In the genomic region with DNA sequence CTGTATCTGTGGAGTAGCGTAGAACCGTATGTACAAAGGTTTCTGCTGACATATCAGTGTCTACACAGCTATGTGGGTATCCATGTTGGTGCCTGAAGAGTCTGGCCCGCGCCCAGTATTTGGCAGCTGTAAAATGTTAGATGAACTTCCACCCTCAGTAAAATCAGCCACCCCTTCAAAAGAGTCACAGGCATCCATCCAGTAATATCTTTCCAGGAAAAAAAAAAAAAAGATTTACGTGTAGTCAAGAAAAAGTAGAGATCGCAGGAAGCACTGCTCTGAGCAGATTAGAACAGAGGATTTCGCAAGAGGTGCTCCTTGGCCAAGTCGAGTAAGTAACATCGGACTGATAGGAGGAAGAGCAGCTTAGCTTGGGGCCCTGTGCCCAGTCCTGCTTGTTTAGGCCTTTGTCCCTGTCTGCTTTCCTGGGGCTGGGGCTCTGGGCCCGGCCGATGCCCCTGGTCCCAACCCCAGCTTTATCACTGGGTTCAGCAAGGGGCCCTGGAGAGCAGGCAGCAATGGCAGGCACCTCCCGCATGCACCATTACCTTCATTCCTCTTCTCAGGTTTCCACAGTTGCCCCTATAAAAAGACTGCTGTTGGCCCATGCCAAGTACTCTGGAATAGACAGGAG, we compare ENCODE assay signal across 13 cellular contexts. TPM values are rescaled to one million over a fixed set of nuclear protein-coding genes. Genes with fewer than 3 reads are reported as not detected.
A peak's percentile ranks its signal among the peaks of the same experiment; 100 is the strongest.
DNase-seq lines count a peak whose midpoint lies in the region; ATAC-seq, FAIRE-seq and TF ChIP-seq lines count a peak whose summit lies in the region.
"Had no signal": no experiment of that assay in that cellular context is flagged by ENCODE, and none has a peak within 500 bp of the region (broad histone marks: within the 10 kb centered on the region; RNA-seq: fewer than 3 reads in every experiment).

No MANE protein-coding gene starts in this region.

- dilution Hi-C loops in endothelial cell of umbilical vein (cut with MboI; ENCODE audit: extremely low pct_ligation_motif_present, low sequenced_read_pairs): no loop called here

- H3K4me2 ChIP-seq in endothelial cell of umbilical vein (ENCODE audit: insufficient read depth, low read length): no peak overlapping the region

- no peak for TF ChIP-seq POLR2A in endothelial cell of umbilical vein (IDR thresholded peaks at IDR 0.05; ENCODE audit: low read depth, low read length)

- POLR2A ChIA-PET in endothelial cell of umbilical vein (lab: Charles Lee): interaction anchor here (0.7 kb wide), 1 partner anchor 69 kb away, joined by 6 read pairs; no protein-coding TSS in a partner anchor
- POLR2A ChIA-PET in activated CD4-positive, alpha-beta T cell treated with anti-CD3 and anti-CD28 coated beads, Interleukin-2, amount 10 ng/mL, durations not matched to agents 7 days and 5 days (lab: Charles Lee): no interaction called here

- no peak for ATAC-seq in GM21367 (IDR thresholded peaks at IDR 0.05; ENCODE audit: unreplicated experiment)

- no peak overlapping the region for H3K4me3 ChIP-seq in endothelial cell of umbilical vein (replicated peaks in 1 of 3; ENCODE audit: insufficient read depth in 1 of 3, low read depth in 1 of 3, low read length in 3 of 3)

- peaks cover 0 to 2% of the 10 kb centered on the region in 2 experiments for H3K36me3 ChIP-seq in endothelial cell of umbilical vein (ENCODE audit: control insufficient read depth in 2 of 2, extremely low read depth in 1 of 2, insufficient read depth in 2 of 2, low read length in 2 of 2)

- peaks cover 25% of the 10 kb centered on the region for H3K4me1 Mint-ChIP-seq in mesothelial cell of epicardium
- H3K4me1 Mint-ChIP-seq in activated CD4-positive, alpha-beta T cell treated with anti-CD3 and anti-CD28 coated beads, Interleukin-2, amount 10 ng/mL, durations not matched to agents 7 days and 5 days: peaks cover 2% of the 10 kb centered on the region

- H3K36me3 Mint-ChIP-seq in mesothelial cell of epicardium: peaks cover 30% of the 10 kb centered on the region
- H3K36me3 Mint-ChIP-seq in activated CD4-positive, alpha-beta T cell treated with anti-CD3 and anti-CD28 coated beads, Interleukin-2, amount 10 ng/mL, durations not matched to agents 7 days and 5 days (ENCODE audit: low read depth): no peaks in the 10 kb centered on the region
- H3K36me3 Mint-ChIP-seq: activated naive CD4-positive, alpha-beta T cell treated with anti-CD3 and anti-CD28 coated beads, Interleukin-2, amount 50 U/mL, for 24 hours; naive B cell had no signal

- no TSS peak for BruUV-seq in endothelial cell of umbilical vein (replicated peaks; lab: Mats Ljungman, UMichigan)

- peak; percentile 23 for DNase-seq in SIG-M5 treated with dmso at 0.1 percent for 504 hours (lab: John Stamatoyannopoulos, UW; ENCODE audit: unreplicated experiment)
- DNase-seq in SIG-M5 (lab: John Stamatoyannopoulos, UW): no peak
- peak; percentile 94 for DNase-seq in endothelial cell of umbilical vein (ENCODE audit: low read depth, low spot score)
- no peak for DNase-seq in mesothelial cell of epicardium (ENCODE audit: low spot score in 2 of 2, unreplicated experiment in 2 of 2)
- peak; percentile 76 for DNase-seq in ureter (ENCODE audit: low spot score)
- no peak for DNase-seq in stimulated activated CD4-positive, alpha-beta T cell treated with anti-CD3 and anti-CD28 coated beads, Interleukin-2, amount 100 ng/mL, for 48 hours
- no peak for DNase-seq in activated CD4-positive, alpha-beta T cell treated with anti-CD3 and anti-CD28 coated beads, Interleukin-2, amount 10 ng/mL, durations not matched to agents 7 days and 5 days
- DNase-seq: MM.1S; naive B cell; NK-92 treated with Interleukin-12 subunit alpha and Interleukin-12 subunit beta, amount 100 ng/mL, for 24 hours had no signal

- no peaks in the 10 kb centered on the region for H3K9me1 ChIP-seq in endothelial cell of umbilical vein (replicated peaks; ENCODE audit: control insufficient read depth, extremely low read depth, insufficient read depth, low read length)

- no peak overlapping the region for H2AFZ ChIP-seq in endothelial cell of umbilical vein (ENCODE audit: low read depth, low read length)

- no peaks in the 10 kb centered on the region for H4K20me1 ChIP-seq in endothelial cell of umbilical vein (replicated peaks; ENCODE audit: control insufficient read depth, extremely low read depth, insufficient read depth, low read length)

- CTCF ChIA-PET in endothelial cell of umbilical vein (lab: Charles Lee): interaction anchor here (0.6 to 0.8 kb wide), 2 partner anchors 19 to 26 kb away, joined by 3 read pairs; no protein-coding TSS in a partner anchor
- CTCF ChIA-PET in activated CD4-positive, alpha-beta T cell treated with anti-CD3 and anti-CD28 coated beads, Interleukin-2, amount 10 ng/mL, durations not matched to agents 7 days and 5 days (lab: Charles Lee): no interaction called here

- peak overlapping the region; percentile 84 for H3K27ac Mint-ChIP-seq in mesothelial cell of epicardium
- H3K27ac Mint-ChIP-seq in activated CD4-positive, alpha-beta T cell treated with anti-CD3 and anti-CD28 coated beads, Interleukin-2, amount 10 ng/mL, durations not matched to agents 7 days and 5 days: no peak overlapping the region
- H3K27ac Mint-ChIP-seq: activated naive CD4-positive, alpha-beta T cell treated with anti-CD3 and anti-CD28 coated beads, Interleukin-2, amount 50 U/mL, for 24 hours had no signal

- no peaks in the 10 kb centered on the region for H3K27me3 Mint-ChIP-seq in mesothelial cell of epicardium (ENCODE audit: low read depth)
- H3K27me3 Mint-ChIP-seq in activated CD4-positive, alpha-beta T cell treated with anti-CD3 and anti-CD28 coated beads, Interleukin-2, amount 10 ng/mL, durations not matched to agents 7 days and 5 days: peaks cover 9% of the 10 kb centered on the region

- intact Hi-C loops in endothelial cell of umbilical vein (cut with micrococcal nuclease): loop anchor here (5.0 kb wide), 1 partner anchor 1172 kb away; no protein-coding TSS in a partner anchor

- no peaks in the 10 kb centered on the region for H3K9me3 ChIP-seq in endothelial cell of umbilical vein (replicated peaks; ENCODE audit: control insufficient read depth, insufficient read depth, low read length)

- H3K9me3 Mint-ChIP-seq in mesothelial cell of epicardium: no peaks in the 10 kb centered on the region
- no peaks in the 10 kb centered on the region for H3K9me3 Mint-ChIP-seq in activated CD4-positive, alpha-beta T cell treated with anti-CD3 and anti-CD28 coated beads, Interleukin-2, amount 10 ng/mL, durations not matched to agents 7 days and 5 days
- H3K9me3 Mint-ChIP-seq: activated naive CD4-positive, alpha-beta T cell treated with anti-CD3 and anti-CD28 coated beads, Interleukin-2, amount 50 U/mL, for 24 hours had no signal

- peaks cover 16% of the 10 kb centered on the region for H3K79me2 ChIP-seq in endothelial cell of umbilical vein (ENCODE audit: control insufficient read depth, insufficient read depth, low read length)

- no peaks in the 10 kb centered on the region for H3K27me3 ChIP-seq in endothelial cell of umbilical vein (ENCODE audit: control insufficient read depth in 2 of 2, insufficient read depth in 2 of 2, low read length in 2 of 2)

- TF ChIP-seq CTCF in endothelial cell of umbilical vein (IDR thresholded peaks at IDR 0.05; ENCODE audit: extremely low read depth in 1 of 2, insufficient read depth in 1 of 2, low read depth in 1 of 2, low read length in 2 of 2) (no peak), mesothelial cell of epicardium (IDR thresholded peaks at IDR 0.05; ENCODE audit: unreplicated experiment) (no peak)

- no peak overlapping the region for H3K9ac ChIP-seq in endothelial cell of umbilical vein (replicated peaks; ENCODE audit: extremely low read depth, insufficient read depth, low read length)

- no peak overlapping the region for H3K27ac ChIP-seq in endothelial cell of umbilical vein (ENCODE audit: insufficient read depth, low read depth, low read length)

- FAIRE-seq in endothelial cell of umbilical vein (lab: Jason Lieb, UNC): peak; percentile 38
- FAIRE-seq: A204.1 had no signal

- peaks cover 41% of the 10 kb centered on the region for H3K4me1 ChIP-seq in endothelial cell of umbilical vein (ENCODE audit: control insufficient read depth, extremely low read depth, insufficient read depth, low read length)

- H3K4me3 Mint-ChIP-seq in mesothelial cell of epicardium: no peak overlapping the region
- H3K4me3 Mint-ChIP-seq in activated CD4-positive, alpha-beta T cell treated with anti-CD3 and anti-CD28 coated beads, Interleukin-2, amount 10 ng/mL, durations not matched to agents 7 days and 5 days: no peak overlapping the region
- H3K4me3 Mint-ChIP-seq: activated naive CD4-positive, alpha-beta T cell treated with anti-CD3 and anti-CD28 coated beads, Interleukin-2, amount 50 U/mL, for 24 hours had no signal

TF ChIP-seq in endothelial cell of umbilical vein, 7 proteins besides CTCF, POLR2A, EP300 and RAD21:
- no peak for TF ChIP-seq JUN (IDR thresholded peaks at IDR 0.05; ENCODE audit: borderline replicate concordance, insufficient read depth, insufficient read length, low read depth)
- TF ChIP-seq EZH2 (IDR thresholded peaks at IDR 0.05; ENCODE audit: borderline replicate concordance, low read depth, low read length, severe bottlenecking): no peak
- TF ChIP-seq POLR2AphosphoS5 (IDR thresholded peaks at IDR 0.05; ENCODE audit: insufficient read depth, low read depth, low read length): no peak
- no peak for TF ChIP-seq GATA2 (IDR thresholded peaks at IDR 0.05; ENCODE audit: insufficient read depth, insufficient read length, low read depth, low read length)
- no peak for TF ChIP-seq MYC (IDR thresholded peaks at IDR 0.05; ENCODE audit: low read depth, low read length)
- no peak for TF ChIP-seq FOS (IDR thresholded peaks at IDR 0.05; ENCODE audit: borderline replicate concordance, insufficient read depth, low read length)
- TF ChIP-seq, protein P1, sequence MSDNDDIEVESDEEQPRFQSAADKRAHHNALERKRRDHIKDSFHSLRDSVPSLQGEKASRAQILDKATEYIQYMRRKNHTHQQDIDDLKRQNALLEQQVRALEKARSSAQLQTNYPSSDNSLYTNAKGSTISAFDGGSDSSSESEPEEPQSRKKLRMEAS (IDR thresholded peaks at IDR 0.05; ENCODE audit: insufficient read depth, insufficient read length): no peak
TF ChIP-seq in endothelial cell of umbilical vein: peak in this region for 0.

RNA-seq across cellular contexts. Expression of a gene that starts 21.2 kb away (rescaled TPM):
- 93.4 and 119 TPM in 2 replicates for total RNA-seq in endothelial cell of umbilical vein
- 56.7 and 58.9 TPM in 2 replicates for polyA plus RNA-seq in endothelial cell of umbilical vein
- 49.4 and 50.2 TPM in 2 replicates for polyA plus RNA-seq in endothelial cell of umbilical vein (2011; cell fraction: cytosol; rRNA removed)
- 207 and 208 TPM in 2 replicates for polyA plus RNA-seq in endothelial cell of umbilical vein (2011; cell fraction: nucleus; rRNA removed)
- polyA plus RNA-seq in endothelial cell of umbilical vein (2012): 43.2 and 48.0 TPM in 2 replicates
- polyA minus RNA-seq in endothelial cell of umbilical vein: 214 and 217 TPM in 2 replicates
- 3.2 TPM for polyA minus RNA-seq in endothelial cell of umbilical vein (2011; cell fraction: cytosol; rRNA and poly(A)+ RNA removed)
- polyA minus RNA-seq in endothelial cell of umbilical vein (2011; cell fraction: nucleus; rRNA and poly(A)+ RNA removed): 218 and 257 TPM in 2 replicates
- total RNA-seq in mesothelial cell of epicardium: 239 to 246 TPM (median 240 TPM) in 3 replicates
- total RNA-seq in ureter: 100 TPM
- under 1 TPM; 0.30 to 0.35 TPM for total RNA-seq in activated CD4-positive, alpha-beta T cell treated with anti-CD3 and anti-CD28 coated beads, Interleukin-2, amount 10 ng/mL, durations not matched to agents 7 days and 5 days

Comparison
In these comparisons a context has a peak if more than half of its experiments do, and no peak if none do; other contexts are left out.
1. DNase-seq: peak in SIG-M5 treated with dmso at 0.1 percent for 504 hours (single experiment), endothelial cell of umbilical vein (single experiment) and ureter (single experiment); none in SIG-M5 (single experiment), mesothelial cell of epicardium (0 of 2), stimulated activated CD4-positive, alpha-beta T cell treated with anti-CD3 and anti-CD28 coated beads, Interleukin-2, amount 100 ng/mL, for 48 hours (0 of 2) and activated CD4-positive, alpha-beta T cell treated with anti-CD3 and anti-CD28 coated beads, Interleukin-2, amount 10 ng/mL, durations not matched to agents 7 days and 5 days (single experiment).
2. RNA of a gene that starts 21.2 kb away (total RNA-seq): 239 to 246 TPM in mesothelial cell of epicardium, 93.4 to 119 TPM in endothelial cell of umbilical vein and 100 TPM in ureter (single experiment); 0.30 to 0.35 TPM in activated CD4-positive, alpha-beta T cell treated with anti-CD3 and anti-CD28 coated beads, Interleukin-2, amount 10 ng/mL, durations not matched to agents 7 days and 5 days; every median in the first group is over 10 times any median in the second.